8 cellular contexts compared by ENCODE assay signal in genomic region chr10:28679941-28680752, GRCh38. TPM values are rescaled to one million over a fixed set of nuclear protein-coding genes. Genes with fewer than 3 reads are reported as not detected.
DNase-seq lines count a peak whose midpoint lies in the region; ATAC-seq lines count a peak whose summit lies in the region.

No MANE protein-coding gene starts in this region.

- no peak overlapping the region for H3K27ac ChIP-seq in ectodermal cell (ENCODE audit: insufficient read depth, low read depth, low read length, poor library complexity, severe bottlenecking)

- peaks cover 14% of the 10 kb centered on the region for H3K4me1 ChIP-seq in ectodermal cell (ENCODE audit: control insufficient read depth, insufficient read depth, low read length)
- H3K4me1 ChIP-seq in neuron (ENCODE audit: insufficient read depth, low read length): peaks cover 28% of the 10 kb centered on the region

- ATAC-seq in HG02840 (IDR thresholded peaks at IDR 0.05; ENCODE audit: low FRiP score, unreplicated experiment) (no peak), GM21576 (IDR thresholded peaks at IDR 0.05; ENCODE audit: unreplicated experiment) (no peak)

- H3K4me3 ChIP-seq in ectodermal cell (ENCODE audit: insufficient read depth, low read depth, low read length): peak overlapping the region; percentile 11
- H3K4me3 ChIP-seq in neuron (ENCODE audit: low read length): peak overlapping the region; percentile 58

- no peak overlapping the region for H2AFZ ChIP-seq in neuron (ENCODE audit: low read depth, low read length)

- peaks cover 64% of the 10 kb centered on the region for H3K27me3 ChIP-seq in ectodermal cell (ENCODE audit: control insufficient read depth, insufficient read depth, low read length, poor library complexity, severe bottlenecking)
- peaks cover 22% of the 10 kb centered on the region for H3K27me3 ChIP-seq in neuron (ENCODE audit: insufficient read depth, low read length)

- H3K36me3 ChIP-seq in ectodermal cell (ENCODE audit: control insufficient read depth, insufficient read depth, low read length): no peaks in the 10 kb centered on the region
- no peaks in the 10 kb centered on the region for H3K36me3 ChIP-seq in neuron (ENCODE audit: insufficient read depth, low read length)

- WGBS in ectodermal cell, 2 experiments: 21 to 33% methylated on average over 13 to 16 of the region's 16 CpGs

- DNase-seq in Daoy (ENCODE audit: low read depth) (peak; percentile 14), NOMO-1 treated with dmso at 0.1 percent for 144 hours (lab: John Stamatoyannopoulos, UW; ENCODE audit: unreplicated experiment) (peak; percentile 92), cerebellar cortex (ENCODE audit: low spot score) (no peak), EL (no peak)

- H3K9me3 ChIP-seq in ectodermal cell (ENCODE audit: control insufficient read depth, low read length) (no peaks in the 10 kb centered on the region), neuron (ENCODE audit: low read length) (no peaks in the 10 kb centered on the region)

RNA-seq across cellular contexts. Expression of gene BAMBI, which starts 2.8 kb away (rescaled TPM):
- 31.5 and 39.2 TPM in 2 replicates for total RNA-seq in Daoy (2014; rRNA removed; shearing (Covaris generic))
- polyA plus RNA-seq in ectodermal cell (2013, experiment 1 of 4): 2.9 TPM
- 3.4 TPM for polyA plus RNA-seq in ectodermal cell (2013, experiment 2 of 4)
- 6.1 TPM for polyA plus RNA-seq in ectodermal cell (2013, experiment 3 of 4)
- 5.9 TPM for polyA plus RNA-seq in ectodermal cell (2013, experiment 4 of 4)

Comparison
In these comparisons a context has a peak if more than half of its experiments do, and no peak if none do; other contexts are left out.
1. DNase-seq: peak in Daoy (single experiment) and NOMO-1 treated with dmso at 0.1 percent for 144 hours (single experiment); none in cerebellar cortex (single experiment) and EL (single experiment).